Comparison of ENCODE assay signal across 9 cellular contexts in the genomic region with DNA sequence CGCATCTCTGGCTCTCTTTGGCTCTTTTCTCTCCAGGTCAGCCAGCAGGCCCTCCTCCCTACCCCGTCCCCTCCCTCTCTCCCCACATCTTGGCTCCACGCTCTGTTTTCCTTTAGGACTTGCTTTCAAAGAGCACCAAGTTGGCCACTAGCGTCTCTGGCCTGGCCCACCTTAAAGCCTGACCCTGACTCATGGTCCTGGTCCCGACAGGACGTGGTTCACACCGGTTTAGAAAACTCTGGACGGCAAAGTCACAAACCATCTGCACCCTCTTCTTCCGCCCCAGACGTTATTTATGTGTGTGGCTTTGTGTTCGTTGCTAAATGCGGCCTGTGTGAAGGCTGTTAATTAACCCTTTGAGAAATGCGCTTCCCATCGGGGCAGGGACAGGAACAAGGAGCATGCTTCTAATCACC.
A peak's percentile ranks its signal among the peaks of the same experiment; 100 is the strongest.
DNase-seq lines count a peak whose midpoint lies in the region; ATAC-seq, FAIRE-seq and TF ChIP-seq lines count a peak whose summit lies in the region.
"Had no signal": no experiment of that assay in that cellular context is flagged by ENCODE, and none has a peak within 500 bp of the region (broad histone marks: within the 10 kb centered on the region; RNA-seq: fewer than 3 reads in every experiment).

No MANE protein-coding gene starts in this region.

- no peaks in the 10 kb centered on the region for H3K27me3 Mint-ChIP-seq in chondrocyte (ENCODE audit: low read depth)

- H3K4me3 ChIP-seq in Loucy (ENCODE audit: low read length, poor library complexity, severe bottlenecking): peak overlapping the region; percentile 12
- H3K4me3 ChIP-seq in stomach: no peak overlapping the region

- H3K36me3 Mint-ChIP-seq in chondrocyte (ENCODE audit: low read depth): no peaks in the 10 kb centered on the region

- H3K36me3 ChIP-seq in Loucy (ENCODE audit: insufficient read depth, low read length) (no peaks in the 10 kb centered on the region), stomach (no peaks in the 10 kb centered on the region)

- ATAC-seq in HG02884 (IDR thresholded peaks at IDR 0.05; ENCODE audit: unreplicated experiment) (no peak), GM19328 (IDR thresholded peaks at IDR 0.05; ENCODE audit: unreplicated experiment) (no peak)
- ATAC-seq: activated T-helper 17 cell treated with anti-CD3 and anti-CD28 coated beads, Interleukin-2, amount 50 U/mL, for 72 hours had no signal

- peaks cover 69% of the 10 kb centered on the region for H3K4me1 Mint-ChIP-seq in chondrocyte (ENCODE audit: low read depth)
- H3K4me1 Mint-ChIP-seq: activated T-helper 17 cell treated with anti-CD3 and anti-CD28 coated beads, Interleukin-2, amount 50 U/mL, for 72 hours had no signal

- peak; percentile 16 for TF ChIP-seq EP300 in stomach (IDR thresholded peaks at IDR 0.05)

- 34 to 55% (median 52%) methylated on average over 14 of the region's 14 CpGs for WGBS in stomach, 5 donors

- H3F3A ChIP-seq in Loucy (ENCODE audit: low read depth): no peaks in the 10 kb centered on the region

- intact Hi-C loops in stomach (cut with DNase I; ENCODE audit: low total_unique reads): no loop called here

- H3K4me3 Mint-ChIP-seq in chondrocyte (ENCODE audit: unreplicated experiment): no peak overlapping the region
- H3K4me3 Mint-ChIP-seq: activated T-helper 17 cell treated with anti-CD3 and anti-CD28 coated beads, Interleukin-2, amount 50 U/mL, for 72 hours had no signal

- no peak for FAIRE-seq in H54 (lab: Jason Lieb, UNC)

- H3K4me2 ChIP-seq in Loucy (ENCODE audit: low read depth, low read length, poor library complexity, severe bottlenecking): peak overlapping the region; percentile 47

- no peaks in the 10 kb centered on the region for H3K9me3 ChIP-seq in Loucy (ENCODE audit: insufficient read depth, low read depth, low read length)
- no peaks in the 10 kb centered on the region for H3K9me3 ChIP-seq in stomach

- peak overlapping the region; percentile 76 for H3K9ac ChIP-seq in Loucy (ENCODE audit: low read depth, low read length, poor library complexity, severe bottlenecking)

- DNase-seq in chondrocyte (ENCODE audit: low spot score) (no peak), medulla oblongata (ENCODE audit: extremely low spot score) (peak; percentile 64), stomach (no peak), H54 (ENCODE audit: insufficient read length, low spot score) (no peak)
- DNase-seq in activated T-cell treated with anti-CD3 and anti-CD28 coated beads, Interleukin-2, amount 50 U/mL, for 48 hours: no peak

- peak overlapping the region in 4 of 5 donors; percentile 50 to 80 (median 78) for H3K27ac ChIP-seq in stomach

- no peaks in the 10 kb centered on the region for H3K9me3 Mint-ChIP-seq in chondrocyte (ENCODE audit: low read depth)
- H3K9me3 Mint-ChIP-seq: activated T-helper 17 cell treated with anti-CD3 and anti-CD28 coated beads, Interleukin-2, amount 50 U/mL, for 72 hours had no signal

- no peak for TF ChIP-seq CTCF in Loucy (conservative IDR thresholded peaks at IDR 0.05; ENCODE audit: low read length)
- no peak for TF ChIP-seq CTCF in chondrocyte (IDR thresholded peaks at IDR 0.05)
- TF ChIP-seq CTCF in stomach (IDR thresholded peaks at IDR 0.05): no peak

- no peaks in the 10 kb centered on the region for H3K9me2 ChIP-seq in Loucy (replicated peaks; ENCODE audit: low read depth, low read length)

- H3K4me1 ChIP-seq in Loucy (ENCODE audit: insufficient read depth, low read length, poor library complexity, severe bottlenecking): peaks cover 81% of the 10 kb centered on the region
- H3K4me1 ChIP-seq in stomach: peaks cover 16 to 72% (median 52%) of the 10 kb centered on the region in 4 donors

- H4K20me1 ChIP-seq in Loucy (ENCODE audit: insufficient read depth, low read length, poor library complexity, severe bottlenecking): no peaks in the 10 kb centered on the region

- no peak overlapping the region for H2AFZ ChIP-seq in Loucy (ENCODE audit: low read length)

- H3K27me3 ChIP-seq in Loucy (ENCODE audit: insufficient read depth, low read length, poor library complexity, severe bottlenecking): no peaks in the 10 kb centered on the region
- H3K27me3 ChIP-seq in stomach: no peaks in the 10 kb centered on the region

- H3K79me2 ChIP-seq in Loucy (ENCODE audit: insufficient read depth, low read length): no peaks in the 10 kb centered on the region

- H3K27ac Mint-ChIP-seq in chondrocyte (ENCODE audit: unreplicated experiment): peak overlapping the region; percentile 45
- H3K27ac Mint-ChIP-seq: activated T-helper 17 cell treated with anti-CD3 and anti-CD28 coated beads, Interleukin-2, amount 50 U/mL, for 72 hours had no signal

- TF ChIP-seq POLR2A in stomach (IDR thresholded peaks at IDR 0.05): no peak
- TF ChIP-seq POLR2A in H54 (IDR thresholded peaks at IDR 0.05; ENCODE audit: low read depth, low read length): no peak
